In the genomic region with DNA sequence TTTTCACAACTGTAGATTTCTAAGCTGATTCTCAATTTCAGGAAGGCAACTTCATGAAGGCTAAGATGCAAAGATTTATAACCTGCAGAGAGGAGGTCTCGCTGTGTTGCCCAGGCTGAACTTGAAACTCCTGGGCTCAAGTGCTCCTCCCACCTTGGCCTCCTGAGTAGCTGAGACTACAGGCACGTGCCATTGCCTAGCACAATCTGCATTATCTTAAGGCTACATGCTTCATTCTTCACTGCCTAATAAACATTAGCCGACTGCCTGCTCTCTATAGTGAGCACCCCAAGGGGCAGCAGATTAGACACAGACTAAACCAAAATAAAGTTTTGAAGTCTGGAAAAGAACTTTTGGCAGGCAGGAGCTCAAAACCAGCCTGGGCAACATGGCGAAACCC, we compare ENCODE assay signal across 30 cellular contexts. TPM values are rescaled to one million over a fixed set of nuclear protein-coding genes. Genes with fewer than 3 reads are reported as not detected.
"Had no signal": no experiment of that assay in that cellular context is flagged by ENCODE, and none has a peak within 500 bp of the region (broad histone marks: within the 10 kb centered on the region; RNA-seq: fewer than 3 reads in every experiment).

No MANE protein-coding gene starts in this region.

- H3K9me3 ChIP-seq: colonic mucosa, esophagus muscularis mucosa, esophagus squamous epithelium, gastrocnemius medialis, gastroesophageal sphincter, heart left ventricle, heart right ventricle had no signal

- H3K27me3 ChIP-seq: colonic mucosa, dorsolateral prefrontal cortex, esophagus muscularis mucosa, esophagus squamous epithelium, gastrocnemius medialis, gastroesophageal sphincter had no signal

- FAIRE-seq: colon, endometrium, endothelial cell of umbilical vein, frontal cortex had no signal

- H3K36me3 ChIP-seq: colonic mucosa, esophagus muscularis mucosa, esophagus squamous epithelium, gastrocnemius medialis, heart left ventricle, heart right ventricle had no signal

- H3K4me3 ChIP-seq: colonic mucosa, coronary artery, dorsolateral prefrontal cortex, esophagus muscularis mucosa, esophagus squamous epithelium, gastrocnemius medialis, gastroesophageal sphincter, heart left ventricle, heart right ventricle had no signal

- ATAC-seq: effector memory CD8-positive, alpha-beta T cell; esophagus mucosa; foreskin keratinocyte; gastrocnemius medialis; gastroesophageal sphincter; heart left ventricle; heart right ventricle had no signal

- DNase-seq: colonic mucosa; cortex of kidney; dermis blood vessel endothelial cell; dorsolateral prefrontal cortex; effector CD4-positive, alpha-beta T cell; effector CD8-positive, alpha-beta T cell; effector memory CD4-positive, alpha-beta T cell; effector memory CD8-positive, alpha-beta T cell; endodermal cell; erythroblast; esophagus squamous epithelium; foreskin fibroblast; foreskin keratinocyte; foreskin melanocyte; gastrocnemius medialis; glutamatergic neuron; head of caudate nucleus; heart left ventricle; heart right ventricle had no signal

- H3K4me1 ChIP-seq: colonic mucosa, esophagus muscularis mucosa, esophagus squamous epithelium, foreskin keratinocyte, gastrocnemius medialis, gastroesophageal sphincter, heart left ventricle, heart right ventricle had no signal

- H3K27ac ChIP-seq: colonic mucosa, coronary artery, dorsolateral prefrontal cortex, epithelial cell of prostate, esophagus muscularis mucosa, esophagus squamous epithelium, foreskin keratinocyte, gastrocnemius medialis, gastroesophageal sphincter, heart left ventricle, heart right ventricle had no signal

RNA-seq across cellular contexts. Expression of a gene that starts 17.1 kb away (rescaled TPM):
- total RNA-seq: dermis blood vessel endothelial cell, dermis microvascular lymphatic vessel endothelial cell, endothelial cell of umbilical vein, foreskin keratinocyte, glomerular endothelial cell had no signal
- polyA plus RNA-seq: endothelial cell of umbilical vein, foreskin keratinocyte had no signal
